Comparison of ENCODE assay signal across 1 cellular context in the genomic region with DNA sequence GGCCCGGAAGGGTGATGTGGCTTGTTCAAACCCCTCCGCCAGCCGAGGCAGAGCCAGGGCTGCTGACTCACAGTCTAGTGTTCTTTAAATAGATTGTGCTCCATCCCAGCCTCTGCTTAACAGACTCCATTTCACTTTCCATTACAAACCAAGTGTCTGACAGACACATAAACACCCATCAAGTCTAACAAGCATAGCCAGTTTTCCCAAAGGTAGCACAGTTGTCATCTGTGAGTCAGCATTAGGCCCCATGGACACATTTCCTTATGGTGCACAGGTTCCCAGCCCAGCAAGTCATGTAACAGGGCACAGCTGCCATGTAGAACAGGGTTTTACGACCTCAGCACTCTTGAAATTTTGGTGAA.
TF ChIP-seq lines count a peak whose summit lies in the region.

No MANE protein-coding gene starts in this region.

TF ChIP-seq in GM23338, 12 proteins besides CTCF, POLR2A, EP300 and RAD21 (continued from another document):
- TF ChIP-seq, protein P1, sequence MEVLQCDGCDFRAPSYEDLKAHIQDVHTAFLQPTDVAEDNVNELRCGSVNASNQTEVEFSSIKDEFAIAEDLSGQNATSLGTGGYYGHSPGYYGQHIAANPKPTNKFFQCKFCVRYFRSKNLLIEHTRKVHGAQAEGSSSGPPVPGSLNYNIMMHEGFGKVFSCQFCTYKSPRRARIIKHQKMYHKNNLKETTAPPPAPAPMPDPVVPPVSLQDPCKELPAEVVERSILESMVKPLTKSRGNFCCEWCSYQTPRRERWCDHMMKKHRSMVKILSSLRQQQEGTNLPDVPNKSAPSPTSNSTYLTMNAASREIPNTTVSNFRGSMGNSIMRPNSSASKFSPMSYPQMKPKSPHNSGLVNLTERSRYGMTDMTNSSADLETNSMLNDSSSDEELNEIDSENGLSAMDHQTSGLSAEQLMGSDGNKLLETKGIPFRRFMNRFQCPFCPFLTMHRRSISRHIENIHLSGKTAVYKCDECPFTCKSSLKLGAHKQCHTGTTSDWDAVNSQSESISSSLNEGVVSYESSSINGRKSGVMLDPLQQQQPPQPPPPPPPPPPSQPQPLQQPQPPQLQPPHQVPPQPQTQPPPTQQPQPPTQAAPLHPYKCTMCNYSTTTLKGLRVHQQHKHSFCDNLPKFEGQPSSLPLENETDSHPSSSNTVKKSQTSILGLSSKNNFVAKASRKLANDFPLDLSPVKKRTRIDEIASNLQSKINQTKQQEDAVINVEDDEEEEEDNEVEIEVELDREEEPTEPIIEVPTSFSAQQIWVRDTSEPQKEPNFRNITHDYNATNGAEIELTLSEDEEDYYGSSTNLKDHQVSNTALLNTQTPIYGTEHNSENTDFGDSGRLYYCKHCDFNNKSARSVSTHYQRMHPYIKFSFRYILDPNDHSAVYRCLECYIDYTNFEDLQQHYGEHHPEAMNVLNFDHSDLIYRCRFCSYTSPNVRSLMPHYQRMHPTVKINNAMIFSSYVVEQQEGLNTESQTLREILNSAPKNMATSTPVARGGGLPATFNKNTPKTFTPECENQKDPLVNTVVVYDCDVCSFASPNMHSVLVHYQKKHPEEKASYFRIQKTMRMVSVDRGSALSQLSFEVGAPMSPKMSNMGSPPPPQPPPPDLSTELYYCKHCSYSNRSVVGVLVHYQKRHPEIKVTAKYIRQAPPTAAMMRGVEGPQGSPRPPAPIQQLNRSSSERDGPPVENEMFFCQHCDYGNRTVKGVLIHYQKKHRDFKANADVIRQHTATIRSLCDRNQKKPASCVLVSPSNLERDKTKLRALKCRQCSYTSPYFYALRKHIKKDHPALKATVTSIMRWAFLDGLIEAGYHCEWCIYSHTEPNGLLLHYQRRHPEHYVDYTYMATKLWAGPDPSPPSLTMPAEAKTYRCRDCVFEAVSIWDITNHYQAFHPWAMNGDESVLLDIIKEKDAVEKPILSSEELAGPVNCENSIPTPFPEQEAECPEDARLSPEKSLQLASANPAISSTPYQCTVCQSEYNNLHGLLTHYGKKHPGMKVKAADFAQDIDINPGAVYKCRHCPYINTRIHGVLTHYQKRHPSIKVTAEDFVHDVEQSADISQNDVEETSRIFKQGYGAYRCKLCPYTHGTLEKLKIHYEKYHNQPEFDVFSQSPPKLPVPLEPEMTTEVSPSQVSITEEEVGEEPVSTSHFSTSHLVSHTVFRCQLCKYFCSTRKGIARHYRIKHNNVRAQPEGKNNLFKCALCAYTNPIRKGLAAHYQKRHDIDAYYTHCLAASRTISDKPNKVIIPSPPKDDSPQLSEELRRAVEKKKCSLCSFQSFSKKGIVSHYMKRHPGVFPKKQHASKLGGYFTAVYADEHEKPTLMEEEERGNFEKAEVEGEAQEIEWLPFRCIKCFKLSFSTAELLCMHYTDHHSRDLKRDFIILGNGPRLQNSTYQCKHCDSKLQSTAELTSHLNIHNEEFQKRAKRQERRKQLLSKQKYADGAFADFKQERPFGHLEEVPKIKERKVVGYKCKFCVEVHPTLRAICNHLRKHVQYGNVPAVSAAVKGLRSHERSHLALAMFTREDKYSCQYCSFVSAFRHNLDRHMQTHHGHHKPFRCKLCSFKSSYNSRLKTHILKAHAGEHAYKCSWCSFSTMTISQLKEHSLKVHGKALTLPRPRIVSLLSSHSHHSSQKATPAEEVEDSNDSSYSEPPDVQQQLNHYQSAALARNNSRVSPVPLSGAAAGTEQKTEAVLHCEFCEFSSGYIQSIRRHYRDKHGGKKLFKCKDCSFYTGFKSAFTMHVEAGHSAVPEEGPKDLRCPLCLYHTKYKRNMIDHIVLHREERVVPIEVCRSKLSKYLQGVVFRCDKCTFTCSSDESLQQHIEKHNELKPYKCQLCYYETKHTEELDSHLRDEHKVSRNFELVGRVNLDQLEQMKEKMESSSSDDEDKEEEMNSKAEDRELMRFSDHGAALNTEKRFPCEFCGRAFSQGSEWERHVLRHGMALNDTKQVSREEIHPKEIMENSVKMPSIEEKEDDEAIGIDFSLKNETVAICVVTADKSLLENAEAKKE (CRISPR knock-in tag; IDR thresholded peaks at IDR 0.05): no peak
- TF ChIP-seq CREB1 (CRISPR knock-in tag; IDR thresholded peaks at IDR 0.05; ENCODE audit: low read depth) (no peak), ZNF114 (CRISPR knock-in tag; IDR thresholded peaks at IDR 0.05) (no peak)
